17 cellular contexts compared by ENCODE assay signal in genomic region chr1:201902198-201902597, GRCh38. TPM values are rescaled to one million over a fixed set of nuclear protein-coding genes. Genes with fewer than 3 reads are reported as not detected.
DNase-seq lines count a peak whose midpoint lies in the region; ATAC-seq, FAIRE-seq and TF ChIP-seq lines count a peak whose summit lies in the region.
"Had no signal": no experiment of that assay in that cellular context is flagged by ENCODE, and none has a peak within 500 bp of the region (broad histone marks: within the 10 kb centered on the region; RNA-seq: fewer than 3 reads in every experiment).

No MANE protein-coding gene starts in this region.

- H3K27ac ChIP-seq in ascending aorta (peak overlapping the region; percentile 94 to 97), subcutaneous abdominal adipose tissue (ENCODE audit: low read depth, low read length) (peak overlapping the region; percentile 77)

- ATAC-seq in GM19324 (IDR thresholded peaks at IDR 0.05; ENCODE audit: low FRiP score, unreplicated experiment) (no peak), HG03139 (IDR thresholded peaks at IDR 0.05; ENCODE audit: unreplicated experiment) (no peak)
- ATAC-seq: Right ventricle myocardium inferior had no signal

- H3K9me3 ChIP-seq in ascending aorta (no peaks in the 10 kb centered on the region), subcutaneous abdominal adipose tissue (ENCODE audit: control insufficient read depth in 5 of 5, low read length in 5 of 5) (no peaks in the 10 kb centered on the region)

- intact Hi-C loops in ascending aorta (cut with DNase I) = no loop called here

- H3K4me1 ChIP-seq in ascending aorta (peaks cover 74 to 95% of the 10 kb centered on the region in 2 donors), subcutaneous abdominal adipose tissue (ENCODE audit: control insufficient read depth in 5 of 5, insufficient read depth in 5 of 5, low read length in 5 of 5) (peaks cover 1 to 47% (median 41%) of the 10 kb centered on the region in 5 donors)

- H3K9ac ChIP-seq in subcutaneous abdominal adipose tissue (ENCODE audit: low read length in 5 of 5) = no peak overlapping the region

- TF ChIP-seq CTCF in ascending aorta (IDR thresholded peaks at IDR 0.05) (no peak), D721Med (IDR thresholded peaks at IDR 0.05; ENCODE audit: insufficient read depth, missing control alignments) (no peak)

- DNase-seq in EH (ENCODE audit: low read depth) (peak; percentile 83), ascending aorta (ENCODE audit: low spot score in 2 of 2) (no peak), foreskin melanocyte (peak; percentile 82), D721Med (ENCODE audit: insufficient read length, low spot score) (no peak)
- no peak for DNase-seq in activated T-cell treated with anti-CD3 and anti-CD28 coated beads, Interleukin-2, amount 50 U/mL, for 48 hours
- DNase-seq: cerebellar nuclear complex; DMS 273 treated with DMSO at 0.1 percent for 48 hours; head of caudate nucleus; NCI-H1417; NCI-H2227 treated with DMSO at 0.1 percent for 48 hours; stimulated activated CD4-positive, alpha-beta T cell treated with anti-CD3 and anti-CD28 coated beads, Interleukin-4, amount 100 ng/mL, for 1 hour had no signal

- H3K27me3 ChIP-seq in ascending aorta (no peaks in the 10 kb centered on the region), subcutaneous abdominal adipose tissue (ENCODE audit: control insufficient read depth in 5 of 5, insufficient read depth in 4 of 5, low read length in 5 of 5) (no peaks in the 10 kb centered on the region)

- peaks cover 29 to 36% of the 10 kb centered on the region in 2 donors for H3K36me3 ChIP-seq in ascending aorta
- H3K36me3 ChIP-seq in subcutaneous abdominal adipose tissue (ENCODE audit: control insufficient read depth in 5 of 5, insufficient read depth in 5 of 5, low read length in 5 of 5) = peaks cover 0 to 21% (median 7%) of the 10 kb centered on the region in 5 donors

- H3K4me3 ChIP-seq in ascending aorta (no peak overlapping the region), subcutaneous abdominal adipose tissue (ENCODE audit: low read depth in 1 of 5, low read length in 5 of 5) (no peak overlapping the region)

- no peak for FAIRE-seq in D721Med (lab: Jason Lieb, UNC)
- FAIRE-seq: keratinocyte had no signal

RNA-seq across cellular contexts. Expression of gene SHISA4, which starts 13.5 kb away (rescaled TPM):
- 62.5 TPM for total RNA-seq in ascending aorta
- total RNA-seq: B cell had no signal

RNA-seq across cellular contexts. Expression of gene LMOD1, which starts 44.1 kb away (rescaled TPM):
- total RNA-seq in ascending aorta = 316 TPM
- total RNA-seq: B cell had no signal

RNA-seq across cellular contexts. Expression of gene TIMM17A, which starts 53.1 kb away (rescaled TPM):
- total RNA-seq in ascending aorta = 7.9 TPM

Comparison
In these comparisons a context has a peak if more than half of its experiments do, and no peak if none do; other contexts are left out.
1. DNase-seq: peak in EH (single experiment) and foreskin melanocyte (single experiment); none in ascending aorta (0 of 2), D721Med (single experiment) and activated T-cell treated with anti-CD3 and anti-CD28 coated beads, Interleukin-2, amount 50 U/mL, for 48 hours (0 of 2).